In the genomic region with DNA sequence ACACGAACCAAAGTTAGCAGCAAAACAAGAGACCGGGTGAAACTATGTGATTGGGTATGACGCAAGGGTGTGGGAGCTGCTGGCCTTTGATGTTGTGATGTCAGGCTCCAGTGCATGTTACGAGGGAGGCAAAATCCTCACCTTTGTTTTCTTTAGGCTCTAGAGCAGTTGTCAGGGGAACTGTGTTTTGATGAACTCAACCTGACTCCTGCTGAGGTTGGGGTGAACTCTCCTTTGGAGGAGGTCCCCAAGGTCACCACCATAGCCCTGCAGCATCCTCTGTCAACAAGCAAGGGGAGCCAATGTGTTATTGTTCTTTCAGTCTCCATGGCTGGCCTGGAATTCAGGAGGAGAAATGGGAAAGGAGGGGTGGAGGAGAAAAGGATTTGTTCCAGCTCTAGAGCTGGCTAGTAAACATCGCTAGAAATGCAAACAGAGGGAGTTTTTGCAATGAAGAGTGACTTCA, we compare ENCODE assay signal across 20 cellular contexts. TPM values are rescaled to one million over a fixed set of nuclear protein-coding genes. Genes with fewer than 3 reads are reported as not detected.
DNase-seq lines count a peak whose midpoint lies in the region; ATAC-seq and TF ChIP-seq lines count a peak whose summit lies in the region.
"Had no signal": no experiment of that assay in that cellular context is flagged by ENCODE, and none has a peak within 500 bp of the region (broad histone marks: within the 10 kb centered on the region; RNA-seq: fewer than 3 reads in every experiment).

No MANE protein-coding gene starts in this region.

- peaks cover 9% of the 10 kb centered on the region for H3K27me3 Mint-ChIP-seq in activated naive CD8-positive, alpha-beta T cell treated with anti-CD3 and anti-CD28 coated beads, Interleukin-2, amount 50 U/mL, for 24 hours

- no peaks in the 10 kb centered on the region for H3K27me3 ChIP-seq in upper lobe of right lung
- H3K27me3 ChIP-seq: SJCRH30 had no signal

- H3K36me3 ChIP-seq in upper lobe of right lung, result no peaks in the 10 kb centered on the region
- H3K36me3 ChIP-seq: SJCRH30 had no signal

- H3K27ac ChIP-seq in upper lobe of right lung, result no peak overlapping the region
- H3K27ac ChIP-seq: C4-2B, KMS-11, SJCRH30 had no signal

- H3K9me3 Mint-ChIP-seq in activated naive CD8-positive, alpha-beta T cell treated with anti-CD3 and anti-CD28 coated beads, Interleukin-2, amount 50 U/mL, for 24 hours, result no peaks in the 10 kb centered on the region
- H3K9me3 Mint-ChIP-seq: T-helper 1 cell treated with Interleukin-12 subunit alpha and Interleukin-12 subunit beta and Interleukin-4 antibody, amounts not matched to agents 30 μg/mL and 1 μg/mL, for 36 hours had no signal

- no peak for TF ChIP-seq CTCF in upper lobe of right lung (IDR thresholded peaks at IDR 0.05)

- H3K9me3 ChIP-seq in upper lobe of right lung, result no peaks in the 10 kb centered on the region

- no peak overlapping the region for H3K4me3 Mint-ChIP-seq in activated naive CD8-positive, alpha-beta T cell treated with anti-CD3 and anti-CD28 coated beads, Interleukin-2, amount 50 U/mL, for 24 hours
- H3K4me3 Mint-ChIP-seq: T-helper 1 cell treated with Interleukin-12 subunit alpha and Interleukin-12 subunit beta and Interleukin-4 antibody, amounts not matched to agents 30 μg/mL and 1 μg/mL, for 36 hours had no signal

- H3K4me1 ChIP-seq in upper lobe of right lung, result peaks cover 6% of the 10 kb centered on the region

- peak; percentile 54 for DNase-seq in NCI-H345 (lab: John Stamatoyannopoulos, UW)
- DNase-seq in NCI-H345 treated with DMSO at 0.1 percent for 48 hours (lab: John Stamatoyannopoulos, UW; ENCODE audit: unreplicated experiment), result no peak
- DNase-seq in NCI-H2196 (lab: John Stamatoyannopoulos, UW; ENCODE audit: unreplicated experiment), result peak; percentile 36
- peak; percentile 11 for DNase-seq in kidney glomerular epithelial cell (lab: John Stamatoyannopoulos, UW)
- no peak for DNase-seq in upper lobe of right lung
- DNase-seq in activated naive CD8-positive, alpha-beta T cell treated with anti-CD3 and anti-CD28 coated beads, Interleukin-2, amount 50 U/mL, for 24 hours, result no peak
- DNase-seq: ACHN; activated CD4-positive, alpha-beta T cell treated with anti-CD3 and anti-CD28 coated beads, Interleukin-2, amount 50 U/mL, for 48 hours; DMS 273 treated with DMSO at 0.1 percent for 48 hours; head of caudate nucleus; NCI-H2171; nucleus accumbens; SJCRH30; stimulated activated CD8-positive, alpha-beta memory T cell treated with anti-CD3 and anti-CD28 coated beads, Interleukin-4, amount 100 ng/mL, for 48 hours had no signal

- no peak overlapping the region for H3K4me3 ChIP-seq in upper lobe of right lung
- H3K4me3 ChIP-seq: SJCRH30 had no signal

- no peaks in the 10 kb centered on the region for H3K4me1 Mint-ChIP-seq in activated naive CD8-positive, alpha-beta T cell treated with anti-CD3 and anti-CD28 coated beads, Interleukin-2, amount 50 U/mL, for 24 hours

- intact Hi-C loops in upper lobe of right lung (cut with DNase I), result no loop called here

- no peaks in the 10 kb centered on the region for H3K36me3 Mint-ChIP-seq in activated naive CD8-positive, alpha-beta T cell treated with anti-CD3 and anti-CD28 coated beads, Interleukin-2, amount 50 U/mL, for 24 hours (ENCODE audit: low read depth)

- ATAC-seq in upper lobe of right lung (peak; percentile 38), GM21529 (IDR thresholded peaks at IDR 0.05; ENCODE audit: unreplicated experiment) (no peak), GM21447 (IDR thresholded peaks at IDR 0.05; ENCODE audit: unreplicated experiment) (no peak)
- no peak for ATAC-seq in activated naive CD8-positive, alpha-beta T cell treated with anti-CD3 and anti-CD28 coated beads, Interleukin-2, amount 50 U/mL, for 24 hours

- no peak overlapping the region for H3K27ac Mint-ChIP-seq in activated naive CD8-positive, alpha-beta T cell treated with anti-CD3 and anti-CD28 coated beads, Interleukin-2, amount 50 U/mL, for 24 hours
- H3K27ac Mint-ChIP-seq: T-helper 1 cell treated with Interleukin-12 subunit alpha and Interleukin-12 subunit beta and Interleukin-4 antibody, amounts not matched to agents 30 μg/mL and 1 μg/mL, for 36 hours had no signal

RNA-seq across cellular contexts. Expression of gene RASSF10, which starts 33.8 kb away (rescaled TPM):
- total RNA-seq in upper lobe of right lung, result 4.8 TPM
- total RNA-seq: H4 had no signal

Comparison
In these comparisons a context has a peak if more than half of its experiments do, and no peak if none do; other contexts are left out.
1. DNase-seq: peak in NCI-H345 (single experiment), NCI-H2196 (single experiment) and kidney glomerular epithelial cell (single experiment); none in NCI-H345 treated with DMSO at 0.1 percent for 48 hours (single experiment), upper lobe of right lung (single experiment) and activated naive CD8-positive, alpha-beta T cell treated with anti-CD3 and anti-CD28 coated beads, Interleukin-2, amount 50 U/mL, for 24 hours (single experiment).